ENCODE assay signal across 8 cellular contexts in the genomic region with DNA sequence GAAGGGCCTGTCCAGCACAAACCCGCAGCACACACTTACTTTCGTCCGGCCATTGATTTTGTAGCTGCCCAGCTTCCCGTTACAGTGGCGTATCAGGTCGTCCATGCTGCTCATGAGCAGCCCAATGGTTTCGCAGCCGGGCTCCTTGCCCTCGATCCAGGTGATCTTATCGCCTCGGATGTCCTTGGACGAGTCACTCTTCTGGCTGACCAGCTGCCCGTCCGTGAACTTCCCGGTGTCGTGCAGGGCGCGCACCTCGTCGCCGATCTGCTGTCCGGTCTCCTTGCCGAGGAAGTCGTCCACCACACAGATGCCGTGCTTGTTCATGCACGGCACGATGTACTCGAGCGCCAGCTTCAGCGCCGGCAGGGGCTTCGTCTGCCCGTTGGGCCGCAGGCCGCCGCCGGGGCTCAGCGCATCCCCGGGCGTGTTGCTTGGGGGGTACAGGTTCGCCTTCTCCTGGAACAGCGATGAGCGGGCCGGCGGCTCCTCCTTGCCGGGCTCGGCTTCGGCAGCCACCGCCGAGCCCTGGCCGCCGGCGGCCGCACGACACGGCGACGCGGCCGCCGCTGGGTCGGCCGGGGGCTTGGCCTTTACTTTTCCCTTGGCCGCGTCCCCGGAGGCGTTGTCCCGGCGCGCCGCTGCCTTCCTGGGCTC. TPM values are rescaled to one million over a fixed set of nuclear protein-coding genes. Genes with fewer than 3 reads are reported as not detected.
DNase-seq lines count a peak whose midpoint lies in the region; ATAC-seq and TF ChIP-seq lines count a peak whose summit lies in the region.

No MANE protein-coding gene starts in this region.

- ATAC-seq in GM21515 (IDR thresholded peaks at IDR 0.05; ENCODE audit: unreplicated experiment) (peak; percentile 15), GM18858 (IDR thresholded peaks at IDR 0.05; ENCODE audit: unreplicated experiment) (no peak)
- no peak for ATAC-seq in central memory CD8-positive, alpha-beta T cell (replicated peaks; ENCODE audit: extremely low read depth, poor library complexity, severe bottlenecking)

- H3K9ac ChIP-seq in HUES64 (ENCODE audit: low read depth, low read length): peak overlapping the region; percentile 37; the same call in 1 of the 2 replicates

- CTCF ChIA-PET in Calu3 (lab: Charles Lee): interaction anchor here (0.6 to 1.4 kb wide), 5 partner anchors 10 to 373 kb away, joined by 3 read pairs; no protein-coding TSS in a partner anchor

- intact Hi-C loops in Calu3 (cut with micrococcal nuclease; ENCODE audit: unreplicated experiment): loop anchor here (1.0 kb wide), 1 partner anchor 63 kb away; no protein-coding TSS in a partner anchor

- peaks cover 25% of the 10 kb centered on the region for H3K4me1 ChIP-seq in HUES64 (ENCODE audit: insufficient read depth, low read length)

- H3K27me3 Mint-ChIP-seq in Calu3 (ENCODE audit: unreplicated experiment): no peaks in the 10 kb centered on the region
- no peaks in the 10 kb centered on the region for H3K27me3 Mint-ChIP-seq in central memory CD8-positive, alpha-beta T cell

- H3K27me3 ChIP-seq in HUES64 (ENCODE audit: insufficient read depth, low read length): peaks cover 78% of the 10 kb centered on the region

- H3K4me3 ChIP-seq in HUES64 (ENCODE audit: low read length): peak overlapping the region; percentile 83

- no peaks in the 10 kb centered on the region for H3K9me3 Mint-ChIP-seq in Calu3 (ENCODE audit: low read depth, unreplicated experiment)
- H3K9me3 Mint-ChIP-seq in central memory CD8-positive, alpha-beta T cell: no peaks in the 10 kb centered on the region

- peaks cover 52% of the 10 kb centered on the region for H3K36me3 Mint-ChIP-seq in Calu3 (ENCODE audit: insufficient read depth, unreplicated experiment)
- H3K36me3 Mint-ChIP-seq in central memory CD8-positive, alpha-beta T cell (ENCODE audit: insufficient read depth): peaks cover 3% of the 10 kb centered on the region

- under 1% methylated on average over 71 of the region's 71 CpGs for WGBS in HUES64

- no TSS peak for BruUV-seq in Calu3 (replicated peaks; lab: Mats Ljungman, UMichigan)

- no peaks in the 10 kb centered on the region for H3K36me3 ChIP-seq in HUES64 (ENCODE audit: insufficient read depth, low read length)

- no peak for TF ChIP-seq CTCF in Calu3 (IDR thresholded peaks at IDR 0.05; ENCODE audit: unreplicated experiment)
- TF ChIP-seq CTCF in VCaP (conservative IDR thresholded peaks at IDR 0.05): no peak

- H3K9me3 ChIP-seq in HUES64 (ENCODE audit: insufficient read depth, low read depth, low read length): no peaks in the 10 kb centered on the region

- peak; percentile 40 for DNase-seq in Calu3
- DNase-seq in central memory CD8-positive, alpha-beta T cell (ENCODE audit: low spot score in 2 of 2): peak; percentile 25 to 26
- DNase-seq in kidney tubule cell (ENCODE audit: low spot score): peak; percentile 62
- DNase-seq in stimulated activated CD4-positive, alpha-beta T cell treated with anti-CD3 and anti-CD28 coated beads, Interleukin-2, amount 100 ng/mL, for 24 hours: peak; percentile 50 to 57

- H3K27ac Mint-ChIP-seq in Calu3 (ENCODE audit: unreplicated experiment): peak overlapping the region; percentile 64
- peak overlapping the region; percentile 44 for H3K27ac Mint-ChIP-seq in central memory CD8-positive, alpha-beta T cell (ENCODE audit: low read depth)

- peaks cover 25% of the 10 kb centered on the region for H3K4me1 Mint-ChIP-seq in Calu3 (ENCODE audit: low read depth, unreplicated experiment)
- H3K4me1 Mint-ChIP-seq in central memory CD8-positive, alpha-beta T cell: peaks cover 47% of the 10 kb centered on the region

- H3K27ac ChIP-seq in HUES64 (ENCODE audit: low read depth, low read length) (no peak overlapping the region), VCaP (peak overlapping the region; percentile 95)

- peak overlapping the region; percentile 78 for H3K4me3 Mint-ChIP-seq in Calu3 (ENCODE audit: low read depth, unreplicated experiment)
- H3K4me3 Mint-ChIP-seq in central memory CD8-positive, alpha-beta T cell: peak overlapping the region; percentile 80

RNA-seq across cellular contexts. Expression of gene EGLN1, which starts 1.0 kb away (rescaled TPM):
- 33.3 and 34.9 TPM in 2 replicates for total RNA-seq in Calu3 (2022)
- polyA plus RNA-seq in HUES64 (2013, experiment 1 of 2): 6.8 TPM
- polyA plus RNA-seq in HUES64 (2013, experiment 2 of 2): 10.8 TPM
